In the genomic region with DNA sequence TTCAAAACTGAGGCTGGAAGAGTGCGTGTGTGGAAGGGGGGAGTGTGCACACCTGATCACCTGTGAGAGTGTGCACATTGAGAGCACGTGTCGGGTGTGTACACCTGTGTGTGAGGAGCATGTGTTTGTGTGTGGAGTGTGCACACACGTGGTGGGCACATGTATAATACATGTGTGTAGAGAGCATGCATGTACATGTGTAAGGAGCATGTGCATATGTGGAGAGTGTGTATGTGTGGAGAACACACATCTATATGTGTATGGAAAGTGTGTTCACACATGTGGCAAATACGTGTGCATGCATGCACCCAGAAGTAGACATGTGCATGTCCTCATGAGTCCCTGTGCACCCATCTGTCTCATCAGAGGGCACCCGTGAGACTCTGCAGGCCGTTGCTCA, we compare ENCODE assay signal across 19 cellular contexts.
DNase-seq lines count a peak whose midpoint lies in the region; ATAC-seq and TF ChIP-seq lines count a peak whose summit lies in the region.
"Had no signal": no experiment of that assay in that cellular context is flagged by ENCODE, and none has a peak within 500 bp of the region (broad histone marks: within the 10 kb centered on the region; RNA-seq: fewer than 3 reads in every experiment).

No MANE protein-coding gene starts in this region.

- CTCF ChIA-PET in CD4-positive, alpha-beta memory T cell (lab: Charles Lee; ENCODE audit: partially characterized antibody): interaction anchor here (26.1 kb wide), 1 partner anchor 113 kb away, joined by 522 read pairs; the partner anchor contains the start of gene CCDC88C
- CTCF ChIA-PET in naive thymus-derived CD4-positive, alpha-beta T cell (lab: Charles Lee): no interaction called here

- no peaks in the 10 kb centered on the region for H3K9me3 Mint-ChIP-seq in T-helper 2 cell treated with Interferon-gamma antibody and Interleukin-4, amounts not matched to agents 5 μg/mL and 100 μg/mL, for 36 hours
- peaks cover 0 to 3% (median 0%) of the 10 kb centered on the region in 8 donors for H3K9me3 Mint-ChIP-seq in CD4-positive, alpha-beta memory T cell
- no peaks in the 10 kb centered on the region for H3K9me3 Mint-ChIP-seq in activated T-helper 1 cell treated with anti-CD3 and anti-CD28 coated beads, Interleukin-12 subunit alpha, Interleukin-12 subunit beta, Interleukin-2, Interleukin-4 antibody, amounts not matched to agents 30 ng/mL and 10 ng/mL and 1 ng/mL, durations not matched to agents 14 hours and 24 hours and 36 hours
- peaks cover 0 to 2% (median 0%) of the 10 kb centered on the region in 11 donors for H3K9me3 Mint-ChIP-seq in naive thymus-derived CD4-positive, alpha-beta T cell

- peaks cover 80% of the 10 kb centered on the region for H3K36me3 Mint-ChIP-seq in T-helper 2 cell treated with Interferon-gamma antibody and Interleukin-4, amounts not matched to agents 5 μg/mL and 100 μg/mL, for 36 hours (ENCODE audit: low read depth)
- peaks cover 66 to 84% of the 10 kb centered on the region in 2 donors for H3K36me3 Mint-ChIP-seq in CD4-positive, alpha-beta memory T cell
- H3K36me3 Mint-ChIP-seq in activated T-helper 1 cell treated with anti-CD3 and anti-CD28 coated beads, Interleukin-12 subunit alpha, Interleukin-12 subunit beta, Interleukin-2, Interleukin-4 antibody, amounts not matched to agents 30 ng/mL and 10 ng/mL and 1 ng/mL, durations not matched to agents 14 hours and 24 hours and 36 hours (ENCODE audit: low read depth): peaks cover 61% of the 10 kb centered on the region
- peaks cover 9 to 58% (median 39%) of the 10 kb centered on the region in 5 donors for H3K36me3 Mint-ChIP-seq in naive thymus-derived CD4-positive, alpha-beta T cell

- no peaks in the 10 kb centered on the region for H3K27me3 ChIP-seq in CD4-positive, alpha-beta memory T cell (ENCODE audit: insufficient read depth, low read length)
- no peaks in the 10 kb centered on the region for H3K27me3 ChIP-seq in naive thymus-derived CD4-positive, alpha-beta T cell (ENCODE audit: control insufficient read depth in 2 of 2, insufficient read depth in 2 of 2, low read length in 2 of 2)
- H3K27me3 ChIP-seq: BE2C had no signal

- H3K9me3 ChIP-seq in CD4-positive, alpha-beta memory T cell (ENCODE audit: control insufficient read depth in 1 of 2, low read length in 2 of 2): no peaks in the 10 kb centered on the region
- H3K9me3 ChIP-seq in naive thymus-derived CD4-positive, alpha-beta T cell (ENCODE audit: control insufficient read depth in 2 of 3, low read length in 3 of 3): no peaks in the 10 kb centered on the region
- H3K9me3 ChIP-seq: BE2C had no signal

- H3K4me3 ChIP-seq in CD4-positive, alpha-beta memory T cell (ENCODE audit: low read length in 2 of 2): no peak overlapping the region
- H3K4me3 ChIP-seq in naive thymus-derived CD4-positive, alpha-beta T cell (ENCODE audit: low read length): no peak overlapping the region
- H3K4me3 ChIP-seq: K562 had no signal

- peaks cover 38% of the 10 kb centered on the region for H3K4me1 ChIP-seq in CD4-positive, alpha-beta memory T cell (ENCODE audit: insufficient read depth, low read length)
- H3K4me1 ChIP-seq in naive thymus-derived CD4-positive, alpha-beta T cell (ENCODE audit: control insufficient read depth in 2 of 2, insufficient read depth in 2 of 2, low read length in 2 of 2): peaks cover 21 to 26% of the 10 kb centered on the region in 2 donors

- POLR2A ChIA-PET in CD4-positive, alpha-beta memory T cell (lab: Charles Lee; ENCODE audit: partially characterized antibody): no interaction called here
- POLR2A ChIA-PET in naive thymus-derived CD4-positive, alpha-beta T cell (lab: Charles Lee): no interaction called here

- H3K4me3 Mint-ChIP-seq in T-helper 2 cell treated with Interferon-gamma antibody and Interleukin-4, amounts not matched to agents 5 μg/mL and 100 μg/mL, for 36 hours: no peak overlapping the region
- H3K4me3 Mint-ChIP-seq in CD4-positive, alpha-beta memory T cell: no peak overlapping the region
- no peak overlapping the region for H3K4me3 Mint-ChIP-seq in activated T-helper 1 cell treated with anti-CD3 and anti-CD28 coated beads, Interleukin-12 subunit alpha, Interleukin-12 subunit beta, Interleukin-2, Interleukin-4 antibody, amounts not matched to agents 30 ng/mL and 10 ng/mL and 1 ng/mL, durations not matched to agents 14 hours and 24 hours and 36 hours
- H3K4me3 Mint-ChIP-seq in naive thymus-derived CD4-positive, alpha-beta T cell: no peak overlapping the region

- no peak overlapping the region for H3K27ac ChIP-seq in CD4-positive, alpha-beta memory T cell (ENCODE audit: low read depth, low read length)
- no peak overlapping the region for H3K27ac ChIP-seq in naive thymus-derived CD4-positive, alpha-beta T cell (ENCODE audit: low read depth, low read length)

- DNase-seq in T-helper 2 cell treated with Interferon-gamma antibody and Interleukin-4, amounts not matched to agents 5 μg/mL and 100 μg/mL, for 36 hours (ENCODE audit: low spot score): no peak
- DNase-seq in T-helper 2 cell (no peak), omental fat pad (ENCODE audit: low spot score) (no peak), Kasumi-1 (lab: John Stamatoyannopoulos, UW) (no peak), NCI-H1105 treated with DMSO at 0.1 percent for 48 hours (lab: John Stamatoyannopoulos, UW) (no peak)
- DNase-seq in CD4-positive, alpha-beta memory T cell: no peak
- no peak for DNase-seq in activated T-helper 1 cell treated with anti-CD3 and anti-CD28 coated beads, Interleukin-12 subunit alpha, Interleukin-12 subunit beta, Interleukin-2, Interleukin-4 antibody, amounts not matched to agents 30 ng/mL and 10 ng/mL and 1 ng/mL, durations not matched to agents 14 hours and 24 hours and 36 hours (ENCODE audit: low spot score)
- no peak for DNase-seq in naive thymus-derived CD4-positive, alpha-beta T cell
- DNase-seq: 8988T; BE2C; DMS79 treated with DMSO at 0.1 percent for 48 hours; MV-4-11; NCI-H1417 treated with DMSO at 0.1 percent for 48 hours; NCI-H2029; NCI-H2171; NCI-H446 treated with DMSO at 0.1 percent for 48 hours; NK-92 treated with Interleukin-12 subunit alpha and Interleukin-12 subunit beta, amount 100 ng/mL, for 24 hours had no signal

- H3K27me3 Mint-ChIP-seq in T-helper 2 cell treated with Interferon-gamma antibody and Interleukin-4, amounts not matched to agents 5 μg/mL and 100 μg/mL, for 36 hours (ENCODE audit: low read depth): no peaks in the 10 kb centered on the region
- no peaks in the 10 kb centered on the region for H3K27me3 Mint-ChIP-seq in CD4-positive, alpha-beta memory T cell
- H3K27me3 Mint-ChIP-seq in activated T-helper 1 cell treated with anti-CD3 and anti-CD28 coated beads, Interleukin-12 subunit alpha, Interleukin-12 subunit beta, Interleukin-2, Interleukin-4 antibody, amounts not matched to agents 30 ng/mL and 10 ng/mL and 1 ng/mL, durations not matched to agents 14 hours and 24 hours and 36 hours (ENCODE audit: insufficient read depth): no peaks in the 10 kb centered on the region
- H3K27me3 Mint-ChIP-seq in naive thymus-derived CD4-positive, alpha-beta T cell: no peaks in the 10 kb centered on the region

- no peak for TF ChIP-seq CTCF in omental fat pad (IDR thresholded peaks at IDR 0.05)

- H3K36me3 ChIP-seq in CD4-positive, alpha-beta memory T cell (ENCODE audit: insufficient read depth, low read length): peaks cover 74% of the 10 kb centered on the region
- H3K36me3 ChIP-seq in naive thymus-derived CD4-positive, alpha-beta T cell (ENCODE audit: control insufficient read depth in 2 of 3, insufficient read depth in 3 of 3, low read length in 3 of 3): peaks cover 56 to 93% (median 67%) of the 10 kb centered on the region in 3 experiments
- H3K36me3 ChIP-seq: BE2C had no signal

- intact Hi-C loops in CD4-positive, alpha-beta memory T cell (cut with micrococcal nuclease): no loop called here
- intact Hi-C loops in activated T-helper 1 cell treated with anti-CD3 and anti-CD28 coated beads, Interleukin-12 subunit alpha, Interleukin-12 subunit beta, Interleukin-2, Interleukin-4 antibody, amounts not matched to agents 30 ng/mL and 10 ng/mL and 1 ng/mL, durations not matched to agents 14 hours and 24 hours and 36 hours (cut with micrococcal nuclease): no loop called here
- intact Hi-C loops in naive thymus-derived CD4-positive, alpha-beta T cell (cut with micrococcal nuclease): no loop called here

- H3K4me1 Mint-ChIP-seq in T-helper 2 cell treated with Interferon-gamma antibody and Interleukin-4, amounts not matched to agents 5 μg/mL and 100 μg/mL, for 36 hours (ENCODE audit: low read depth): peaks cover 28% of the 10 kb centered on the region
- peaks cover 22 to 56% (median 36%) of the 10 kb centered on the region in 4 donors for H3K4me1 Mint-ChIP-seq in CD4-positive, alpha-beta memory T cell
- H3K4me1 Mint-ChIP-seq in activated T-helper 1 cell treated with anti-CD3 and anti-CD28 coated beads, Interleukin-12 subunit alpha, Interleukin-12 subunit beta, Interleukin-2, Interleukin-4 antibody, amounts not matched to agents 30 ng/mL and 10 ng/mL and 1 ng/mL, durations not matched to agents 14 hours and 24 hours and 36 hours (ENCODE audit: low read depth): peaks cover 64% of the 10 kb centered on the region
- H3K4me1 Mint-ChIP-seq in naive thymus-derived CD4-positive, alpha-beta T cell: peaks cover 22 to 62% (median 40%) of the 10 kb centered on the region in 7 donors

- H3K27ac Mint-ChIP-seq in T-helper 2 cell treated with Interferon-gamma antibody and Interleukin-4, amounts not matched to agents 5 μg/mL and 100 μg/mL, for 36 hours: peak overlapping the region; percentile 43
- H3K27ac Mint-ChIP-seq in CD4-positive, alpha-beta memory T cell: peak overlapping the region in 5 of 7 donors; percentile 22 to 91 (median 62)
- H3K27ac Mint-ChIP-seq in activated T-helper 1 cell treated with anti-CD3 and anti-CD28 coated beads, Interleukin-12 subunit alpha, Interleukin-12 subunit beta, Interleukin-2, Interleukin-4 antibody, amounts not matched to agents 30 ng/mL and 10 ng/mL and 1 ng/mL, durations not matched to agents 14 hours and 24 hours and 36 hours: peak overlapping the region; percentile 49
- H3K27ac Mint-ChIP-seq in naive thymus-derived CD4-positive, alpha-beta T cell: peak overlapping the region in 7 of 9 donors; percentile 18 to 83 (median 77)

- ATAC-seq in naive thymus-derived CD4-positive, alpha-beta T cell: no peak
- no peak for ATAC-seq in omental fat pad (ENCODE audit: low FRiP score)
- ATAC-seq: HCT116, K562 had no signal
